In genomic region chr10:58435297-58435696, GRCh38 we compare ENCODE assay signal across 8 cellular contexts. TPM values are rescaled to one million over a fixed set of nuclear protein-coding genes. Genes with fewer than 3 reads are reported as not detected.
DNase-seq lines count a peak whose midpoint lies in the region; ATAC-seq and TF ChIP-seq lines count a peak whose summit lies in the region.

No MANE protein-coding gene starts in this region.

- H4K91ac ChIP-seq in IMR-90 (ENCODE audit: insufficient read depth, low read depth, low read length): peak overlapping the region; percentile 47; the same call in 1 of the 2 replicates
- no peak overlapping the region for H4K91ac ChIP-seq in mesenchymal stem cell (ENCODE audit: low read length)

- H3K27ac ChIP-seq in IMR-90 (ENCODE audit: insufficient read depth, low read length) (peak overlapping the region; percentile 60), mesenchymal stem cell (ENCODE audit: low read length, poor library complexity, severe bottlenecking) (peak overlapping the region; percentile 99)

- in situ Hi-C loops in IMR-90 (cut with MboI; ENCODE audit: low sequenced_read_pairs): no loop called here

- H2BK12ac ChIP-seq in mesenchymal stem cell (ENCODE audit: low read length in 2 of 2): no peak overlapping the region

- H2AK5ac ChIP-seq in IMR-90 (ENCODE audit: low read depth, low read length) (no peak overlapping the region), mesenchymal stem cell (ENCODE audit: low read length, severe bottlenecking) (peak overlapping the region; percentile 99)

- peak; percentile 98 for DNase-seq in BJ (ENCODE audit: low read depth)
- peak; percentile 99 for DNase-seq in IMR-90
- peak; percentile 82 for DNase-seq in brain pericyte (ENCODE audit: low read depth, low spot score)
- peak; percentile 99 for DNase-seq in mesenchymal stem cell
- DNase-seq in GM19238 (ENCODE audit: insufficient read length, low spot score): no peak
- no peak for DNase-seq in NCI-H187 (lab: John Stamatoyannopoulos, UW)
- DNase-seq in UCSD-AML1 (lab: John Stamatoyannopoulos, UW; ENCODE audit: unreplicated experiment): no peak
- no peak for DNase-seq in HuH-7.5 (ENCODE audit: low spot score)

- H3K4me2 ChIP-seq in IMR-90 (ENCODE audit: low read depth, low read length): peak overlapping the region; percentile 30
- H3K4me2 ChIP-seq in mesenchymal stem cell (ENCODE audit: low read length, poor library complexity, severe bottlenecking): no peak overlapping the region

- intact Hi-C loops in IMR-90 (cut with micrococcal nuclease): loop anchor here (1.0 to 2.0 kb wide), 2 partner anchors 23 to 78 kb away; partner anchors contain the start of gene BICC1

- H2BK15ac ChIP-seq in IMR-90 (ENCODE audit: low read depth, low read length): no peak overlapping the region; the same call in 2 of the 3 replicates
- no peak overlapping the region for H2BK15ac ChIP-seq in mesenchymal stem cell (ENCODE audit: low read depth, poor library complexity, severe bottlenecking)

- no peak for TF ChIP-seq POLR2A in IMR-90 (IDR thresholded peaks at IDR 0.05; ENCODE audit: low read depth, low read length)

- H3K27me3 ChIP-seq in BJ (ENCODE audit: control insufficient read depth, insufficient read depth, low read length) (no peaks in the 10 kb centered on the region), IMR-90 (ENCODE audit: control insufficient read depth, insufficient read depth, low read length) (no peaks in the 10 kb centered on the region), mesenchymal stem cell (ENCODE audit: control insufficient read depth in 1 of 2, insufficient read depth in 1 of 2, low read length in 2 of 2) (no peaks in the 10 kb centered on the region)

- peak overlapping the region; percentile 31; the same call in 1 of the 2 replicates for H4K5ac ChIP-seq in IMR-90 (ENCODE audit: low read depth, low read length)

- H3K23ac ChIP-seq in IMR-90 (ENCODE audit: low read depth, low read length): no peak overlapping the region
- no peak overlapping the region for H3K23ac ChIP-seq in mesenchymal stem cell (ENCODE audit: low read length in 2 of 2)

- H3K4me3 ChIP-seq in BJ (ENCODE audit: low read depth, low read length) (no peak overlapping the region), IMR-90 (ENCODE audit: insufficient read depth, low read depth, low read length) (no peak overlapping the region), mesenchymal stem cell (ENCODE audit: insufficient read depth in 1 of 2, low read depth in 1 of 2, low read length in 2 of 2) (no peak overlapping the region)

- H3K9me1 ChIP-seq in IMR-90 (ENCODE audit: insufficient read depth, low read length): peaks cover 3% of the 10 kb centered on the region

- peaks cover 19% of the 10 kb centered on the region for H3K4me1 ChIP-seq in IMR-90 (ENCODE audit: control insufficient read depth, insufficient read depth, low read length)
- peaks cover 5% of the 10 kb centered on the region for H3K4me1 ChIP-seq in mesenchymal stem cell (ENCODE audit: control insufficient read depth, insufficient read depth, low read depth, low read length)

- H2BK120ac ChIP-seq in IMR-90 (ENCODE audit: low read depth, low read length) (peak overlapping the region; percentile 79), mesenchymal stem cell (ENCODE audit: low read depth, low read length) (peak overlapping the region; percentile 67)

- H3K56ac ChIP-seq in IMR-90 (ENCODE audit: extremely low read depth, insufficient read depth, low read length): peak overlapping the region; percentile 58; the same call in 1 of the 2 replicates

- H3K9ac ChIP-seq in IMR-90 (ENCODE audit: low read depth, low read length) (no peak overlapping the region), mesenchymal stem cell (ENCODE audit: low read length) (peak overlapping the region; percentile 72)

- POLR2A ChIA-PET in BJ (lab: Charles Lee) (interaction anchor here (0.7 kb wide), 1 partner anchor 341 kb away, joined by 3 read pairs; no protein-coding TSS in a partner anchor), IMR-90 (lab: Charles Lee; ENCODE audit: unreplicated experiment) (interaction anchor here (0.7 kb wide), 1 partner anchor 83 kb away, joined by 3 read pairs; no protein-coding TSS in a partner anchor)

- H3K4ac ChIP-seq in IMR-90 (ENCODE audit: low read depth, low read length) (peak overlapping the region; percentile 47; the same call in 1 of the 2 replicates), mesenchymal stem cell (ENCODE audit: low read depth in 1 of 2, low read length in 2 of 2) (no peak overlapping the region)

- H3K36me3 ChIP-seq in BJ (ENCODE audit: control insufficient read depth, insufficient read depth, low read length): no peaks in the 10 kb centered on the region
- H3K36me3 ChIP-seq in IMR-90 (ENCODE audit: control insufficient read depth, insufficient read depth, low read length): no peaks in the 10 kb centered on the region
- H3K36me3 ChIP-seq in mesenchymal stem cell (ENCODE audit: control insufficient read depth in 1 of 2, insufficient read depth in 2 of 2, low read depth in 1 of 2, low read length in 2 of 2): no peaks in the 10 kb centered on the region

- dilution Hi-C loops in IMR-90 (cut with HindIII; ENCODE audit: low sequenced_read_pairs, unreplicated experiment): no loop called here

- peak; percentile 90 for ATAC-seq in IMR-90 (ENCODE audit: low read depth)

- TF ChIP-seq CTCF in BJ (IDR thresholded peaks at IDR 0.05; ENCODE audit: insufficient read depth, low read depth, low read length): 0 out of 2 replicates have a peak, but pooled peaks have one; percentile 26
- 0 out of 2 replicates have a peak, but pooled peaks have one; percentile 9 for TF ChIP-seq CTCF in IMR-90 (conservative IDR thresholded peaks at IDR 0.05; ENCODE audit: low read depth, low read length)

- H4K20me1 ChIP-seq in IMR-90 (ENCODE audit: insufficient read depth, low read length): no peaks in the 10 kb centered on the region; the same call in 1 of the 2 replicates

- CTCF ChIA-PET in BJ (lab: Yijun Ruan, JAX) (interaction anchor here (0.6 to 1.5 kb wide), 7 partner anchors 9 to 95 kb away, joined by 3 to 10 read pairs (median 3); no protein-coding TSS in a partner anchor), IMR-90 (lab: Yijun Ruan, JAX) (interaction anchor here (1.0 kb wide), 1 partner anchor 182 kb away, joined by 3 read pairs; no protein-coding TSS in a partner anchor)

- WGBS in IMR-90 (ENCODE audit: extremely low coverage in 2 of 2, insufficient read length in 1 of 2), 2 experiments: no CpG with 5 or more reads among the region's 2 CpGs
- 17% methylated on average over 1 of the region's 2 CpGs for WGBS in mesenchymal stem cell

- H2BK5ac ChIP-seq in IMR-90 (ENCODE audit: low read depth, low read length, poor library complexity, severe bottlenecking) (peak overlapping the region; percentile 86), mesenchymal stem cell (ENCODE audit: low read depth, low read length, poor library complexity, severe bottlenecking) (peak overlapping the region; percentile 96)

- H3K18ac ChIP-seq in IMR-90 (ENCODE audit: low read depth, low read length) (peak overlapping the region; percentile 38; the same call in 1 of the 2 replicates), mesenchymal stem cell (ENCODE audit: low read depth in 1 of 2, low read length in 2 of 2) (no peak overlapping the region)

- H3K9me3 ChIP-seq in IMR-90 (ENCODE audit: control insufficient read depth, insufficient read depth, low read length): no peaks in the 10 kb centered on the region
- peaks cover 4% of the 10 kb centered on the region for H3K9me3 ChIP-seq in mesenchymal stem cell (ENCODE audit: control insufficient read depth, low read length)

- H2AFZ ChIP-seq in IMR-90 (replicated peaks; ENCODE audit: low read length, poor library complexity) (no peak overlapping the region), mesenchymal stem cell (ENCODE audit: low read depth, low read length) (no peak overlapping the region)

- TF ChIP-seq RAD21 in IMR-90 (IDR thresholded peaks at IDR 0.05; ENCODE audit: low read length): peak; percentile 24

- no peak overlapping the region for H3K14ac ChIP-seq in IMR-90 (replicated peaks; ENCODE audit: low read depth, low read length)
- no peak overlapping the region for H3K14ac ChIP-seq in mesenchymal stem cell (ENCODE audit: low read length in 2 of 2)

- H3K79me1 ChIP-seq in IMR-90 (ENCODE audit: low read depth in 1 of 2, low read length in 2 of 2) (no peaks in the 10 kb centered on the region), mesenchymal stem cell (replicated peaks; ENCODE audit: low read length, poor library complexity, severe bottlenecking) (peaks cover 2% of the 10 kb centered on the region)

- H2AK9ac ChIP-seq in IMR-90 (replicated peaks; ENCODE audit: low read depth, low read length, poor library complexity): no peak overlapping the region

- no TSS peak for BruUV-seq in IMR-90 (replicated peaks; lab: Mats Ljungman, UMichigan)

- peak overlapping the region in 1 of 2 experiments; percentile 52; a peak in 1 of 4 replicates for H4K8ac ChIP-seq in IMR-90 (ENCODE audit: low read depth in 2 of 2, low read length in 2 of 2)
- H4K8ac ChIP-seq in mesenchymal stem cell (ENCODE audit: low read length): no peak overlapping the region

- peak overlapping the region; percentile 78 for H2BK20ac ChIP-seq in IMR-90 (ENCODE audit: low read depth, low read length)

TF ChIP-seq in IMR-90, 13 proteins besides CTCF, POLR2A, EP300 and RAD21 (continues in another document):
- TF ChIP-seq NFE2L2 (IDR thresholded peaks at IDR 0.05; ENCODE audit: low read depth, low read length) (peak; percentile 71; the same call in 1 of the 2 replicates), MXI1 (IDR thresholded peaks at IDR 0.05; ENCODE audit: borderline replicate concordance, low read depth, low read length) (no peak), BHLHE40 (IDR thresholded peaks at IDR 0.05; ENCODE audit: low read depth, low read length) (peak; percentile 85), SMC3 (IDR thresholded peaks at IDR 0.05; ENCODE audit: low read depth, low read length) (peak; percentile 20; the same call in 1 of the 2 replicates), RFX5 (IDR thresholded peaks at IDR 0.05; ENCODE audit: low read depth, low read length) (no peak; the same call in 1 of the 2 replicates), RCOR1 (IDR thresholded peaks at IDR 0.05; ENCODE audit: insufficient replicate concordance, low read length) (peak; percentile 90), FOS (IDR thresholded peaks at IDR 0.05; ENCODE audit: low read depth, low read length) (peak; percentile 97), MAZ (IDR thresholded peaks at IDR 0.05; ENCODE audit: borderline replicate concordance, low read depth, low read length) (no peak)

RNA-seq across cellular contexts. Expression of gene TFAM, which starts 50.1 kb away (rescaled TPM):
- 9.0 and 11.5 TPM in 2 replicates for polyA plus RNA-seq in BJ (2011; rRNA removed)
- polyA minus RNA-seq in BJ (2011; rRNA and poly(A)+ RNA removed): 6.4 and 8.1 TPM in 2 replicates
- 16.7 and 26.1 TPM in 2 replicates for total RNA-seq in IMR-90 (2012; rRNA removed)
- polyA plus RNA-seq in IMR-90 (2012; rRNA removed): 7.6 and 8.7 TPM in 2 replicates
- polyA plus RNA-seq in IMR-90 (2012; cell fraction: cytosol; rRNA removed): 4.7 and 10.8 TPM in 2 replicates
- 2.5 and 3.7 TPM in 2 replicates for polyA plus RNA-seq in IMR-90 (2012; cell fraction: nucleus; rRNA removed; ENCODE audit: low replicate concordance)
- polyA plus RNA-seq in mesenchymal stem cell (2013, experiment 1 of 2): 24.4 TPM
- 23.2 TPM for polyA plus RNA-seq in mesenchymal stem cell (2013, experiment 2 of 2)

Comparison
In these comparisons a context has a peak if more than half of its experiments do, and no peak if none do; other contexts are left out.
1. DNase-seq: peak in BJ (single experiment), IMR-90 (single experiment), brain pericyte (single experiment) and mesenchymal stem cell (single experiment); none in GM19238 (single experiment), NCI-H187 (0 of 2), UCSD-AML1 (single experiment) and HuH-7.5 (single experiment).